Comparison of ENCODE assay signal across 8 cellular contexts in the genomic region with DNA sequence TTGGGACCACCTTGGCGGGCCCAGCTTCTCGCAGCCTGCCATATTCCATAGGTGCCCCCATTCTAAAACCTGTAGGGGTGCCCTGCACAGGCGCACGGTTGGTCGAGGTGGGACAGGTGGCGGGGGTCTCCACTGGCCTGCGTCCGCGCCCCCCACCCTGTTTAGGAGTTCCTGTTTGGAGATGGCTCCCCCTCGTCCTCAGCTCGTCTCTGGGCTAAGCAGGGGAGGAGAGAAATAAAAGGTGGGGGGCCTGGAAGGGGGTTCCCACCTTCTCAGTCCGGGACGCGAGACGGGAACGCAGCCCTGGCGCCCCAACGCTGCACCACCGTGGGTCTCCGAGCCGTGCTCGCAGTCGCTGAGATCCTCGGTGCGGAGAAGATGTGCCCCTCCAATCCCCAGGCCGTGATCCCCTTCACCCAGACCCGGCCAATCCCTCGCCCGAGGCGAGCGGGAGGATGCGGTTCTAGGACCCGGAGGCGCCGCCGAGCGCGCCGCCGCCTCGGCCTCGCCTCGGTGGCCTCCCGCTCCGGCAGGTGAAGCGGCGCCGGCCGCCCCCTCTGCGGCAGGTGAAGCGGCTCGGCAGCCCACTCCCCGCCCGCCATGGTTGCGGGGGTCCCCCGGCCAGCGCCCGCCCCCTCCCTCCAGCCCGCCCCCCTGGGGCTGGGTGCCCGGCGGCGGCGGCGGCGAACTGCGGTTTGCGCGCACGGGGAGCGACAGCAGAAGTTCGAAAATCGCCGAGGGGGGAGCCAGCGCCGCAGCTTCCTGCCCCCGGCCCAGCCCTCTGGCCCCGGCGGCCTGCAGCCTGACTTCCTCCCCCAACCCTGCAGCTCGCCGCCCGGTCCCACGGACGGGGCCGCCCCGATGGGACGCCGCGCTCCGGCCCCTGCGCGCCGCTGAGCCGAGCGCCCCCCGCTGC. TPM values are rescaled to one million over a fixed set of nuclear protein-coding genes. Genes with fewer than 3 reads are reported as not detected.
DNase-seq lines count a peak whose midpoint lies in the region; ATAC-seq and TF ChIP-seq lines count a peak whose summit lies in the region.

A gene with protein sequence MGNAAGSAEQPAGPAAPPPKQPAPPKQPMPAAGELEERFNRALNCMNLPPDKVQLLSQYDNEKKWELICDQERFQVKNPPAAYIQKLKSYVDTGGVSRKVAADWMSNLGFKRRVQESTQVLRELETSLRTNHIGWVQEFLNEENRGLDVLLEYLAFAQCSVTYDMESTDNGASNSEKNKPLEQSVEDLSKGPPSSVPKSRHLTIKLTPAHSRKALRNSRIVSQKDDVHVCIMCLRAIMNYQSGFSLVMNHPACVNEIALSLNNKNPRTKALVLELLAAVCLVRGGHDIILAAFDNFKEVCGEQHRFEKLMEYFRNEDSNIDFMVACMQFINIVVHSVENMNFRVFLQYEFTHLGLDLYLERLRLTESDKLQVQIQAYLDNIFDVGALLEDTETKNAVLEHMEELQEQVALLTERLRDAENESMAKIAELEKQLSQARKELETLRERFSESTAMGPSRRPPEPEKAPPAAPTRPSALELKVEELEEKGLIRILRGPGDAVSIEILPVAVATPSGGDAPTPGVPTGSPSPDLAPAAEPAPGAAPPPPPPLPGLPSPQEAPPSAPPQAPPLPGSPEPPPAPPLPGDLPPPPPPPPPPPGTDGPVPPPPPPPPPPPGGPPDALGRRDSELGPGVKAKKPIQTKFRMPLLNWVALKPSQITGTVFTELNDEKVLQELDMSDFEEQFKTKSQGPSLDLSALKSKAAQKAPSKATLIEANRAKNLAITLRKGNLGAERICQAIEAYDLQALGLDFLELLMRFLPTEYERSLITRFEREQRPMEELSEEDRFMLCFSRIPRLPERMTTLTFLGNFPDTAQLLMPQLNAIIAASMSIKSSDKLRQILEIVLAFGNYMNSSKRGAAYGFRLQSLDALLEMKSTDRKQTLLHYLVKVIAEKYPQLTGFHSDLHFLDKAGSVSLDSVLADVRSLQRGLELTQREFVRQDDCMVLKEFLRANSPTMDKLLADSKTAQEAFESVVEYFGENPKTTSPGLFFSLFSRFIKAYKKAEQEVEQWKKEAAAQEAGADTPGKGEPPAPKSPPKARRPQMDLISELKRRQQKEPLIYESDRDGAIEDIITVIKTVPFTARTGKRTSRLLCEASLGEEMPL (plus strand): TSS at position 805 of the 916 bp plus-strand sequence. CDS start 240 bp downstream, outside the sequence.

- POLR2A ChIA-PET in activated CD8-positive, alpha-beta T cell treated with anti-CD3 and anti-CD28 coated beads, Interleukin-2, amount 10 ng/mL, durations not matched to agents 7 days and 5 days (lab: Charles Lee), result interaction anchor here (0.5 to 9.0 kb wide), 12 partner anchors 9 to 1854 kb away, joined by 3 to 132 read pairs (median 10); partner anchors contain the start of genes HEXIM1, HEXIM2 and MAP3K14

- no peak within 1 kb of the TSS for H3K27ac ChIP-seq in Karpas-422 (ENCODE audit: low read length)

- peak within 1 kb of the TSS; percentile 100 for H3K4me3 Mint-ChIP-seq in activated CD8-positive, alpha-beta T cell treated with anti-CD3 and anti-CD28 coated beads, Interleukin-2, amount 10 ng/mL, durations not matched to agents 7 days and 5 days
- peak within 1 kb of the TSS; percentile 77 for H3K4me3 Mint-ChIP-seq in type B pancreatic cell

- H3K9ac ChIP-seq in Karpas-422 (ENCODE audit: low read length), result 0 out of 2 replicates have a peak within 1 kb of the TSS, but pooled peaks have one; percentile 24

- H4K20me1 ChIP-seq in Karpas-422 (ENCODE audit: insufficient read depth, low read depth, low read length), result peaks cover 6% of the 10 kb centered on the region; the same call in 1 of the 2 replicates

- peaks cover 51% of the 10 kb centered on the region for H3K4me1 Mint-ChIP-seq in activated CD8-positive, alpha-beta T cell treated with anti-CD3 and anti-CD28 coated beads, Interleukin-2, amount 10 ng/mL, durations not matched to agents 7 days and 5 days (ENCODE audit: low read depth)
- H3K4me1 Mint-ChIP-seq in type B pancreatic cell (ENCODE audit: unreplicated experiment), result peaks cover 5% of the 10 kb centered on the region

- DNase-seq in GM10266 (ENCODE audit: extremely low spot score), result peak; percentile 81
- no peak for DNase-seq in Karpas-422
- DNase-seq in activated CD8-positive, alpha-beta T cell treated with anti-CD3 and anti-CD28 coated beads, Interleukin-2, amount 10 ng/mL, durations not matched to agents 7 days and 5 days, result peak; percentile 82
- peak; percentile 17 for DNase-seq in epidermal melanocyte (ENCODE audit: insufficient read length, low spot score)
- DNase-seq in myocyte (ENCODE audit: low read depth), result peak; percentile 65
- no peak for DNase-seq in type B pancreatic cell (ENCODE audit: extremely low spot score, unreplicated experiment)
- no peak for DNase-seq in superior temporal gyrus (ENCODE audit: extremely low spot score)

- H3K79me2 ChIP-seq in Karpas-422 (ENCODE audit: low read length), result no peaks in the 10 kb centered on the region

- no peak within 1 kb of the TSS; the same call in 1 of the 2 replicates for H3K4me3 ChIP-seq in Karpas-422 (ENCODE audit: low read length)

- ATAC-seq in activated CD8-positive, alpha-beta T cell treated with anti-CD3 and anti-CD28 coated beads, Interleukin-2, amount 10 ng/mL, durations not matched to agents 7 days and 5 days, result peak; percentile 6
- ATAC-seq in GM19463 (IDR thresholded peaks at IDR 0.05; ENCODE audit: unreplicated experiment), result no peak

- H2AFZ ChIP-seq in Karpas-422 (ENCODE audit: low read length), result no peak within 1 kb of the TSS

- H3K9me2 ChIP-seq in Karpas-422 (replicated peaks; ENCODE audit: insufficient read depth, low read length), result no peaks in the 10 kb centered on the region

- H3K9me3 ChIP-seq in Karpas-422 (ENCODE audit: low read length), result no peaks in the 10 kb centered on the region

- no peaks in the 10 kb centered on the region for H3K27me3 Mint-ChIP-seq in activated CD8-positive, alpha-beta T cell treated with anti-CD3 and anti-CD28 coated beads, Interleukin-2, amount 10 ng/mL, durations not matched to agents 7 days and 5 days (ENCODE audit: low read depth)
- peaks cover 70% of the 10 kb centered on the region for H3K27me3 Mint-ChIP-seq in type B pancreatic cell

- H3K9me3 Mint-ChIP-seq in activated CD8-positive, alpha-beta T cell treated with anti-CD3 and anti-CD28 coated beads, Interleukin-2, amount 10 ng/mL, durations not matched to agents 7 days and 5 days (ENCODE audit: insufficient read depth), result no peaks in the 10 kb centered on the region
- no peaks in the 10 kb centered on the region for H3K9me3 Mint-ChIP-seq in type B pancreatic cell

- peak within 1 kb of the TSS; percentile 61 for H3K4me2 ChIP-seq in Karpas-422 (ENCODE audit: low read depth, low read length, poor library complexity, severe bottlenecking)

- H3K27me3 ChIP-seq in Karpas-422 (ENCODE audit: low read length), result no peaks in the 10 kb centered on the region

- H3K27ac Mint-ChIP-seq in activated CD8-positive, alpha-beta T cell treated with anti-CD3 and anti-CD28 coated beads, Interleukin-2, amount 10 ng/mL, durations not matched to agents 7 days and 5 days, result peak within 1 kb of the TSS; percentile 94
- H3K27ac Mint-ChIP-seq in type B pancreatic cell, result no peak within 1 kb of the TSS

- H3K36me3 Mint-ChIP-seq in activated CD8-positive, alpha-beta T cell treated with anti-CD3 and anti-CD28 coated beads, Interleukin-2, amount 10 ng/mL, durations not matched to agents 7 days and 5 days (ENCODE audit: low read depth), result peaks cover 71% of the 10 kb centered on the region
- H3K36me3 Mint-ChIP-seq in type B pancreatic cell, result no peaks in the 10 kb centered on the region

- H3K4me1 ChIP-seq in Karpas-422 (ENCODE audit: low read length), result peaks cover 16% of the 10 kb centered on the region

- CTCF ChIA-PET in activated CD8-positive, alpha-beta T cell treated with anti-CD3 and anti-CD28 coated beads, Interleukin-2, amount 10 ng/mL, durations not matched to agents 7 days and 5 days (lab: Charles Lee), result interaction anchor here (1.0 to 14.2 kb wide), 13 partner anchors 12 to 167 kb away, joined by 3 to 410 read pairs (median 55); partner anchors contain the start of genes ACBD4, HEXIM1 and MAP3K14

- no peak for TF ChIP-seq CTCF in GM10266 (IDR thresholded peaks at IDR 0.05; ENCODE audit: control insufficient read depth, insufficient read depth, low read depth, missing control alignments)
- no peak for TF ChIP-seq CTCF in type B pancreatic cell (conservative IDR thresholded peaks at IDR 0.05)

- no peaks in the 10 kb centered on the region for H3K36me3 ChIP-seq in Karpas-422 (ENCODE audit: insufficient read depth, low read length)

RNA-seq across cellular contexts. Expression of the gene that starts here (rescaled TPM):
- not detected in 2 replicates for total RNA-seq in Karpas-422 (2014; rRNA removed; shearing (Covaris generic); ENCODE audit: low replicate concordance)
- 100 to 1,000 TPM; 375 to 395 TPM for total RNA-seq in activated CD8-positive, alpha-beta T cell treated with anti-CD3 and anti-CD28 coated beads, Interleukin-2, amount 10 ng/mL, durations not matched to agents 7 days and 5 days
- 56.3 and 110 TPM in 2 replicates for total RNA-seq in myocyte
- polyA plus RNA-seq in myocyte (2012), result 69.5 TPM
- 1.9 and 6.0 TPM in 2 replicates for total RNA-seq in type B pancreatic cell (ENCODE audit: low replicate concordance)

Comparison
In these comparisons a context has a peak if more than half of its experiments do, and no peak if none do; other contexts are left out.
1. DNase-seq: peak in GM10266 (single experiment), activated CD8-positive, alpha-beta T cell treated with anti-CD3 and anti-CD28 coated beads, Interleukin-2, amount 10 ng/mL, durations not matched to agents 7 days and 5 days (single experiment), epidermal melanocyte (single experiment) and myocyte (single experiment); none in Karpas-422 (single experiment), type B pancreatic cell (single experiment) and superior temporal gyrus (single experiment).